In genomic region chr1:16960560-16961296, GRCh38 we compare ENCODE assay signal across 8 cellular contexts. TPM values are rescaled to one million over a fixed set of nuclear protein-coding genes. Genes with fewer than 3 reads are reported as not detected.
DNase-seq lines count a peak whose midpoint lies in the region; ATAC-seq and TF ChIP-seq lines count a peak whose summit lies in the region.

No MANE protein-coding gene starts in this region.

- TF ChIP-seq CTCF in GM13977 (IDR thresholded peaks at IDR 0.05; ENCODE audit: extremely low read depth, insufficient read depth, missing control alignments), result peak; percentile 89
- peak; percentile 95 for TF ChIP-seq CTCF in Panc1 (IDR thresholded peaks at IDR 0.05)
- TF ChIP-seq CTCF in omental fat pad (IDR thresholded peaks at IDR 0.05), result no peak
- TF ChIP-seq CTCF in testis (IDR thresholded peaks at IDR 0.05), result peak; percentile 21 to 58 (median 54)
- no peak for TF ChIP-seq CTCF in WERI-Rb-1 (IDR thresholded peaks at IDR 0.05; ENCODE audit: low read depth, low read length)

- TF ChIP-seq POLR2A in testis (IDR thresholded peaks at IDR 0.05), result no peak

- peaks cover 5% of the 10 kb centered on the region for H3K4me1 ChIP-seq in Panc1 (ENCODE audit: control insufficient read depth, insufficient read depth, low read length)
- H3K4me1 ChIP-seq in testis, result no peaks in the 10 kb centered on the region

- POLR2A ChIA-PET in Panc1 (lab: Charles Lee), result interaction anchor here (0.6 to 0.9 kb wide), 2 partner anchors 14 to 25 kb away, joined by 4 to 6 read pairs; no protein-coding TSS in a partner anchor

- intact Hi-C loops in Panc1 (cut with micrococcal nuclease; ENCODE audit: unreplicated experiment), result no loop called here
- intact Hi-C loops in testis (cut with DNase I; ENCODE audit: low total_unique reads), result no loop called here

- H3K27me3 ChIP-seq in Panc1 (ENCODE audit: control insufficient read depth, insufficient read depth, low read length) (no peaks in the 10 kb centered on the region), testis (no peaks in the 10 kb centered on the region), WERI-Rb-1 (ENCODE audit: insufficient read depth, low read depth, severe bottlenecking) (no peaks in the 10 kb centered on the region)

- peak overlapping the region; percentile 64; the same call in 1 of the 2 replicates for H3K27ac ChIP-seq in Panc1 (ENCODE audit: low read length)
- H3K27ac ChIP-seq in testis, result peak overlapping the region in 1 of 2 donors; percentile 48
- no peak overlapping the region for H3K27ac ChIP-seq in WERI-Rb-1

- WGBS in testis, 2 donors, result 2 to 6% methylated on average over 16 to 49 of the region's 57 CpGs

- CTCF ChIA-PET in Panc1 (lab: Charles Lee), result interaction anchor here (0.7 to 1.1 kb wide), 3 partner anchors 11 to 43 kb away, joined by 3 to 4 read pairs (median 4); no protein-coding TSS in a partner anchor

- BruUV-seq in Panc1 (replicated peaks; lab: Mats Ljungman, UMichigan), result no TSS peak

- H3K9me3 ChIP-seq in Panc1 (ENCODE audit: control insufficient read depth, insufficient read depth, low read depth, low read length), result no peaks in the 10 kb centered on the region
- no peaks in the 10 kb centered on the region for H3K9me3 ChIP-seq in testis
- H3K9me3 ChIP-seq in WERI-Rb-1 (ENCODE audit: severe bottlenecking), result no peaks in the 10 kb centered on the region

- in situ Hi-C loops in GM13977 (cut with MboI; ENCODE audit: low pct_unique_long_range_greater_than_20kb, low sequenced_read_pairs, unreplicated experiment) (no loop called here), Panc1 (cut with HindIII; ENCODE audit: low pct_unique_long_range_greater_than_20kb, low sequenced_read_pairs) (no loop called here)

- H3K36me3 ChIP-seq in Panc1 (ENCODE audit: control insufficient read depth, insufficient read depth, low read length) (no peaks in the 10 kb centered on the region; the same call in 1 of the 2 replicates), testis (ENCODE audit: low read depth, missing control alignments) (no peaks in the 10 kb centered on the region), WERI-Rb-1 (peaks cover 49% of the 10 kb centered on the region)

- DNase-seq in GM13977 (ENCODE audit: low spot score) (peak; percentile 88), Panc1 (ENCODE audit: low read depth, low spot score) (peak; percentile 38), glomerular visceral epithelial cell (ENCODE audit: extremely low spot score) (peak; percentile 85), omental fat pad (ENCODE audit: low spot score) (peak; percentile 60), testis (peak; percentile 86), WERI-Rb-1 (no peak)
- DNase-seq in activated effector memory CD4-positive, alpha-beta T cell treated with Interleukin-2 at 50 U/mL for 16 hours, result peak; percentile 74

- ATAC-seq in HG03469 (IDR thresholded peaks at IDR 0.05; ENCODE audit: unreplicated experiment) (peak; percentile 54), Panc1 (peak; percentile 96), omental fat pad (ENCODE audit: low FRiP score) (peak; percentile 93)

- H3K4me3 ChIP-seq in Panc1 (ENCODE audit: low read depth in 2 of 2, low read length in 2 of 2) (peak overlapping the region; percentile 43 to 57), testis (peak overlapping the region; percentile 39 to 54), WERI-Rb-1 (ENCODE audit: low read depth, low read length) (no peak overlapping the region)

RNA-seq across cellular contexts. Expression of gene MFAP2, which starts 19.7 kb away (rescaled TPM):
- total RNA-seq in Panc1 (2021; ENCODE audit: unreplicated experiment), result 12.9 TPM
- polyA plus RNA-seq in Panc1 (2012; ENCODE audit: insufficient read length), result 42.8 TPM
- 10 to 100 TPM in 3 of 4 donors, 1 to 10 TPM in 1; 9.3 to 17.9 (median 10.6) TPM for total RNA-seq in omental fat pad
- 10 to 100 TPM in 1 of 2 donors, 1 to 10 TPM in 1; 7.9 to 18.7 TPM for total RNA-seq in testis
- polyA plus RNA-seq in testis (ENCODE audit: insufficient read depth, low read depth, low replicate concordance), result 22.0 TPM

RNA-seq across cellular contexts. Expression of gene CROCC, which starts 39.0 kb away (rescaled TPM):
- total RNA-seq in Panc1 (2021; ENCODE audit: unreplicated experiment), result 13.6 TPM
- polyA plus RNA-seq in Panc1 (2012; ENCODE audit: insufficient read length), result 27.4 TPM
- 10 to 100 TPM; 10.9 to 24.1 (median 14.0) TPM for total RNA-seq in omental fat pad
- 10 to 100 TPM; 49.1 to 49.2 TPM for total RNA-seq in testis
- polyA plus RNA-seq in testis (ENCODE audit: insufficient read depth, low read depth, low replicate concordance), result 18.8 TPM

RNA-seq across cellular contexts. Expression of gene ATP13A2, which starts 51.0 kb away (rescaled TPM):
- total RNA-seq in Panc1 (2021; ENCODE audit: unreplicated experiment) (49.9 TPM), omental fat pad (10 to 100 TPM; 18.7 to 38.9 (median 32.8) TPM), testis (10 to 100 TPM; 42.4 to 45.6 TPM)
- 107 TPM for polyA plus RNA-seq in Panc1 (2012; ENCODE audit: insufficient read length)
- polyA plus RNA-seq in testis (ENCODE audit: insufficient read depth, low read depth, low replicate concordance), result 36.9 TPM

Comparison
In these comparisons a context has a peak if more than half of its experiments do, and no peak if none do; other contexts are left out.
1. CTCF ChIP-seq: peak in GM13977 (single experiment), Panc1 (single experiment) and testis (3 of 3); none in omental fat pad (0 of 3) and WERI-Rb-1 (single experiment).
2. Peak in every context shown above with its lines, with median percentiles within 50 percentile points of each other: ATAC-seq.